ENCODE assay signal across 8 cellular contexts in the genomic region with DNA sequence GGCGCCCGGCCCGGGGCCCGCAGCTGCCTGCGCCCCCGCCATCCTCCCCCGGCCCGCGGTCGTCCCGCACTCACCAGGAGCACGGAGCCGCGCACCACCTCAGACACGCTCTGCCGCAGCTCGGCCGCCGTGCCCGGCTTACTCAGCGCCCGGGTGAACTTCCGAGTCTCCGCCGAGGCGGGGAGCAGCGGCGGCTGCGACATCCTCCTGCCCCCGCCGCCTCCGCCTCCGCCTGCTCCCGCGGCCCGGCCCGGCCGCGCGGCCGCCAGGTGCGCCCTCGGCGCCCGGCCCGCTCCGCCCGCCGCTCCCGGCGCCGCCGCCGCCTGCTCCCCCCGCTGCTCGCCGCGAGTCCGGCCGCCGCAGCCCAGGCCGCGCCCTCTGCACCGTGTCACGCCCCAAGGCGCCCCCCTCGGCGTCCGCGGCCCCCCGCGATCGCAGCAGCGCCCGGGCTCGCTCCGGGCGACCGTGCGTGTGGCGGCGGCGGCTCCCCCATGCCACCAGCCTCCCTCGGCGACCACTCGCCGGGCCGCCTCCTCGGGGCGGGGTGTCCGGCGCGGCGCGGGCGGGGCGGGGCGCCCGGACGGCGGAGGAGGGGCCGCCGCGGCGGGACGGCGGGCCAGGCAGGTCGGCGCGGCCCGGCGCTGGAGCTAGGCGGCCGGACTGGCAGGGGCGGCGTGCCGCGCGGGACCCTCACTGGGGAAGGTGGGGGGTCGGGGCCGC.
DNase-seq lines count a peak whose midpoint lies in the region; ATAC-seq, FAIRE-seq and TF ChIP-seq lines count a peak whose summit lies in the region.

No MANE protein-coding gene starts in this region.

- H3K27ac ChIP-seq in coronary artery (peak overlapping the region; percentile 89 to 98), right lobe of liver (peak overlapping the region; percentile 72 to 84 (median 83))

- no peak overlapping the region for H3K27ac Mint-ChIP-seq in activated CD4-positive, alpha-beta T cell treated with anti-CD3 and anti-CD28 coated beads for 36 hours

- TF ChIP-seq CTCF in coronary artery (IDR thresholded peaks at IDR 0.05) (no peak), right lobe of liver (IDR thresholded peaks at IDR 0.05) (no peak)

- FAIRE-seq in GM12891 (lab: Jason Lieb, UNC): peak; percentile 84

- H3K36me3 ChIP-seq in H7 (replicated peaks; ENCODE audit: control insufficient read depth, insufficient read depth, low read length) (no peaks in the 10 kb centered on the region), right lobe of liver (no peaks in the 10 kb centered on the region)

- no peak for TF ChIP-seq POLR2A in GM12891 (IDR thresholded peaks at IDR 0.05; ENCODE audit: low read depth, low read length)
- peak; percentile 60 for TF ChIP-seq POLR2A in right lobe of liver (IDR thresholded peaks at IDR 0.05)

- CTCF ChIA-PET in activated CD4-positive, alpha-beta T cell treated with anti-CD3 and anti-CD28 coated beads for 36 hours (lab: Charles Lee): interaction anchor here (0.7 to 3.0 kb wide), 2 partner anchors 57 to 86 kb away, joined by 3 to 16 read pairs; no protein-coding TSS in a partner anchor

- ATAC-seq in activated CD4-positive, alpha-beta T cell treated with anti-CD3 and anti-CD28 coated beads for 36 hours: peak; percentile 54
- peak; percentile 57 to 66 (median 64) for ATAC-seq in right lobe of liver

- H3K4me3 ChIP-seq in H7 (ENCODE audit: insufficient read depth, low read depth, low read length) (peak overlapping the region; percentile 74), coronary artery (peak overlapping the region; percentile 98), right lobe of liver (peak overlapping the region; percentile 58 to 77 (median 75))

- H3K4me1 ChIP-seq in right lobe of liver: peaks cover 0 to 5% (median 0%) of the 10 kb centered on the region in 4 donors

- peak; percentile 62 for DNase-seq in GM12891 (ENCODE audit: insufficient read length, low spot score)
- peak; percentile 89 for DNase-seq in H7
- DNase-seq in M059J (ENCODE audit: low read depth): peak; percentile 50
- DNase-seq in activated CD4-positive, alpha-beta T cell treated with anti-CD3 and anti-CD28 coated beads for 36 hours: peak; percentile 88
- DNase-seq in coronary artery (ENCODE audit: low spot score): peak; percentile 76
- DNase-seq in right lobe of liver: peak; percentile 67 to 68 (median 68)
- DNase-seq in stimulated activated CD4-positive, alpha-beta T cell treated with anti-CD3 and anti-CD28 coated beads, Interleukin-4, amount 100 ng/mL, for 4 hours: peak; percentile 69 to 84
- DNase-seq in NCI-H2029 (lab: John Stamatoyannopoulos, UW): no peak

- POLR2A ChIA-PET in activated CD4-positive, alpha-beta T cell treated with anti-CD3 and anti-CD28 coated beads for 36 hours (lab: Charles Lee): interaction anchor here (1.1 kb wide), 1 partner anchor 41 kb away, joined by 5 read pairs; no protein-coding TSS in a partner anchor

- H3K4me1 Mint-ChIP-seq in activated CD4-positive, alpha-beta T cell treated with anti-CD3 and anti-CD28 coated beads for 36 hours: peaks cover 31% of the 10 kb centered on the region

- H3K36me3 Mint-ChIP-seq in activated CD4-positive, alpha-beta T cell treated with anti-CD3 and anti-CD28 coated beads for 36 hours (ENCODE audit: low read depth): no peaks in the 10 kb centered on the region

- WGBS in right lobe of liver (ENCODE audit: insufficient coverage, low coverage, low lambda C conversion rate, missing lambda C conversion rate): 2% methylated on average over 17 of the region's 121 CpGs

- H3K4me3 Mint-ChIP-seq in activated CD4-positive, alpha-beta T cell treated with anti-CD3 and anti-CD28 coated beads for 36 hours: peak overlapping the region; percentile 89

- intact Hi-C loops in activated CD4-positive, alpha-beta T cell treated with anti-CD3 and anti-CD28 coated beads for 36 hours (cut with DNase I, micrococcal nuclease): loop anchor here (1.0 to 10.0 kb wide), 12 partner anchors 10 to 1588 kb away; a partner anchor contains a TSS
- intact Hi-C loops in right lobe of liver (cut with DNase I): no loop called here

- H3K9me3 Mint-ChIP-seq in activated CD4-positive, alpha-beta T cell treated with anti-CD3 and anti-CD28 coated beads for 36 hours (ENCODE audit: low read depth): no peaks in the 10 kb centered on the region

- peaks cover 42% of the 10 kb centered on the region for H3K27me3 ChIP-seq in H7 (ENCODE audit: control insufficient read depth, insufficient read depth, low read length)
- no peaks in the 10 kb centered on the region for H3K27me3 ChIP-seq in right lobe of liver

- no peaks in the 10 kb centered on the region for H3K9me3 ChIP-seq in right lobe of liver

- no peaks in the 10 kb centered on the region for H3K27me3 Mint-ChIP-seq in activated CD4-positive, alpha-beta T cell treated with anti-CD3 and anti-CD28 coated beads for 36 hours

TF ChIP-seq in GM12891, 5 proteins besides CTCF, POLR2A, EP300 and RAD21:
- TF ChIP-seq POLR2AphosphoS5 (IDR thresholded peaks at IDR 0.05; ENCODE audit: low read depth, low read length) (no peak), PAX5 (IDR thresholded peaks at IDR 0.05; ENCODE audit: insufficient read depth, low read length, severe bottlenecking) (no peak), SPI1 (IDR thresholded peaks at IDR 0.05; ENCODE audit: low read depth, low read length) (no peak), TAF1 (IDR thresholded peaks at IDR 0.05; ENCODE audit: low read depth, low read length) (no peak), POU2F2 (IDR thresholded peaks at IDR 0.05; ENCODE audit: low read depth, low read length) (no peak)
TF ChIP-seq in GM12891: peak in this region for 0.

Comparison
In these comparisons a context has a peak if more than half of its experiments do, and no peak if none do; other contexts are left out.
1. intact Hi-C loops: an anchor here in activated CD4-positive, alpha-beta T cell treated with anti-CD3 and anti-CD28 coated beads for 36 hours (1.0 to 10.0 kb wide); none called in right lobe of liver.